Comparison of ENCODE assay signal across 10 cellular contexts in genomic region chr17:20267459-20267842, GRCh38.
A peak's percentile ranks its signal among the peaks of the same experiment; 100 is the strongest.
DNase-seq lines count a peak whose midpoint lies in the region; ATAC-seq and TF ChIP-seq lines count a peak whose summit lies in the region.
"Had no signal": no experiment of that assay in that cellular context is flagged by ENCODE, and none has a peak within 500 bp of the region (broad histone marks: within the 10 kb centered on the region; RNA-seq: fewer than 3 reads in every experiment).

No MANE protein-coding gene starts in this region.

- TF ChIP-seq CTCF in HEK293 (tag by site-specific recombination; IDR thresholded peaks at IDR 0.05) (no peak), brain (conservative IDR thresholded peaks at IDR 0.05) (no peak), smooth muscle cell (IDR thresholded peaks at IDR 0.05; ENCODE audit: borderline replicate concordance, insufficient read depth, poor library complexity, severe bottlenecking) (no peak)

- no peak for ATAC-seq in GM21529 (IDR thresholded peaks at IDR 0.05; ENCODE audit: unreplicated experiment)

- H3K9me3 Mint-ChIP-seq in brain, result peaks cover 0 to 11% (median 1%) of the 10 kb centered on the region in 5 experiments
- H3K9me3 Mint-ChIP-seq: neural crest cell had no signal

- H4K20me1 ChIP-seq in smooth muscle cell (ENCODE audit: low read depth), result no peaks in the 10 kb centered on the region

- peaks cover 12% of the 10 kb centered on the region for H3F3A ChIP-seq in smooth muscle cell (ENCODE audit: low read depth)

- POLR2A ChIA-PET in HEK293 (lab: Yijun Ruan, JAX), result no interaction called here

- H3K36me3 Mint-ChIP-seq in brain, result peaks cover 42% of the 10 kb centered on the region

- H3K27ac ChIP-seq in HEK293 (ENCODE audit: extremely low read depth, low read depth, low read length) (peak overlapping the region; percentile 56), smooth muscle cell (ENCODE audit: low read depth) (peak overlapping the region; percentile 68)

- peak overlapping the region in 1 of 5 experiments; percentile 49 for H3K4me3 Mint-ChIP-seq in brain
- H3K4me3 Mint-ChIP-seq: neural crest cell had no signal

- no peaks in the 10 kb centered on the region for H3K27me3 Mint-ChIP-seq in brain

- H2AFZ ChIP-seq in smooth muscle cell (ENCODE audit: low read depth), result no peak overlapping the region

- H3K36me3 ChIP-seq in HEK293 (ENCODE audit: control insufficient read depth in 2 of 2, insufficient read depth in 1 of 2, low read length in 2 of 2) (peaks cover 0 to 6% of the 10 kb centered on the region in 2 experiments; a peak in 2 of 3 replicates), smooth muscle cell (ENCODE audit: low read depth) (no peaks in the 10 kb centered on the region)

- H3K9me3 ChIP-seq in HEK293 (ENCODE audit: control insufficient read depth, insufficient read depth, low read depth, low read length) (no peaks in the 10 kb centered on the region), smooth muscle cell (replicated peaks; ENCODE audit: low read depth) (no peaks in the 10 kb centered on the region)

- H3K4me1 ChIP-seq in HEK293 (ENCODE audit: control insufficient read depth, insufficient read depth, low read length) (peaks cover 20% of the 10 kb centered on the region), smooth muscle cell (ENCODE audit: low read depth) (no peaks in the 10 kb centered on the region)

- peak overlapping the region; percentile 52 for H3K4me2 ChIP-seq in smooth muscle cell

- no peak overlapping the region for H3K9ac ChIP-seq in smooth muscle cell (ENCODE audit: low read depth)

- peaks cover 77% of the 10 kb centered on the region for H3K4me1 Mint-ChIP-seq in brain

- DNase-seq in T follicular helper cell (ENCODE audit: low read depth) (peak; percentile 18), smooth muscle cell (lab: John Stamatoyannopoulos, UW; ENCODE audit: unreplicated experiment) (no peak), DMS114 treated with DMSO at 0.1 percent for 48 hours (lab: John Stamatoyannopoulos, UW; ENCODE audit: unreplicated experiment) (no peak), D341Med (ENCODE audit: low spot score) (no peak)
- DNase-seq in NK-92 treated with Interleukin-12 subunit alpha and Interleukin-12 subunit beta, amount 100 ng/mL, for 24 hours (lab: John Stamatoyannopoulos, UW), result no peak
- DNase-seq: cerebellar nuclear complex had no signal

- CTCF ChIA-PET in HEK293 (lab: Yijun Ruan, JAX), result interaction anchor here (0.6 to 1.5 kb wide), 3 partner anchors 8 to 47 kb away, joined by 3 to 5 read pairs (median 5); no protein-coding TSS in a partner anchor

- H3K27ac Mint-ChIP-seq in brain, result peak overlapping the region in 4 of 5 experiments; percentile 69 to 92 (median 72)

- 51% methylated on average over 3 of the region's 3 CpGs for WGBS in smooth muscle cell (ENCODE audit: low lambda C conversion rate)

- peaks cover 4% of the 10 kb centered on the region for H3K79me2 ChIP-seq in smooth muscle cell (ENCODE audit: low read depth)

- H3K27me3 ChIP-seq in smooth muscle cell (ENCODE audit: low read depth), result no peaks in the 10 kb centered on the region

- no peak overlapping the region for H3K4me3 ChIP-seq in HEK293 (ENCODE audit: low read depth, low read length)
- H3K4me3 ChIP-seq in smooth muscle cell, result no peak overlapping the region

TF ChIP-seq in HEK293, 187 proteins besides CTCF, POLR2A, EP300 and RAD21:
- no peak for TF ChIP-seq ZNF692 (tag by site-specific recombination; IDR thresholded peaks at IDR 0.05)
- no peak for TF ChIP-seq ZNF639 (tag by site-specific recombination; IDR thresholded peaks at IDR 0.05)
- TF ChIP-seq ZNF341 (tag by site-specific recombination; IDR thresholded peaks at IDR 0.05; ENCODE audit: low read depth), result peak; percentile 71
- TF ChIP-seq ZNF366 (tag by site-specific recombination; conservative IDR thresholded peaks at IDR 0.05), result 0 out of 2 replicates have a peak, but pooled peaks have one; percentile 17
